26 cellular contexts compared by ENCODE assay signal in genomic region chr9:28662675-28663074, GRCh38.
"Had no signal": no experiment of that assay in that cellular context is flagged by ENCODE, and none has a peak within 500 bp of the region (broad histone marks: within the 10 kb centered on the region; RNA-seq: fewer than 3 reads in every experiment).

No MANE protein-coding gene starts in this region.

- H3K4me3 ChIP-seq: stomach, suprapubic skin, testis, thoracic aorta, thyroid gland, tibial artery, tibial nerve, transverse colon, upper lobe of left lung, upper lobe of right lung, uterus, vagina had no signal

- DNase-seq: stimulated activated CD4-positive, alpha-beta T cell treated with anti-CD3 and anti-CD28 coated beads, Interleukin-2, amount 100 ng/mL, for 48 hours; stimulated activated CD4-positive, alpha-beta T cell treated with anti-CD3 and anti-CD28 coated beads, Interleukin-4, amount 100 ng/mL, for 1 hour; stimulated activated CD4-positive, alpha-beta T cell treated with anti-CD3 and anti-CD28 coated beads, Interleukin-4, amount 100 ng/mL, for 24 hours; stimulated activated CD4-positive, alpha-beta T cell treated with anti-CD3 and anti-CD28 coated beads, Interleukin-4, amount 100 ng/mL, for 4 hours; stimulated activated CD8-positive, alpha-beta memory T cell treated with anti-CD3 and anti-CD28 coated beads, Interleukin-4, amount 100 ng/mL, for 48 hours; stimulated activated naive B cell treated with anti-CD40 and anti-IgM and Interleukin-4, amounts not matched to agents 10 μg/mL and 1 μg/mL and 100 μg/mL, for 72 hours; stimulated activated naive CD4-positive, alpha-beta T cell; stimulated activated naive CD4-positive, alpha-beta T cell treated with Interleukin-2 at 50 U/mL for 16 hours; stimulated activated naive CD8-positive, alpha-beta T cell treated with anti-CD3 and anti-CD28 coated beads, Interleukin-15, amount 100 ng/mL, for 72 hours; stimulated activated naive CD8-positive, alpha-beta T cell treated with anti-CD3 and anti-CD28 coated beads, Interleukin-15, Interleukin-2, amounts not matched to agents 100 U/mL and 50 U/mL, for 24 hours; stomach; substantia nigra; testis; thyroid gland; tibial artery; transverse colon; trophoblast cell; upper lobe of left lung; upper lobe of right lung; uterus had no signal

- ATAC-seq: stimulated activated effector memory CD8-positive, alpha-beta T cell treated with anti-CD3 and anti-CD28 coated beads, Interleukin-12 subunit alpha, Interleukin-12 subunit beta, amount 100 ng/mL, for 72 hours; stimulated activated memory B cell treated with anti-CD40 and anti-IgM and Interleukin-4, amounts not matched to agents 10 μg/mL and 1 μg/mL and 100 μg/mL, for 72 hours; stimulated activated naive B cell treated with anti-CD40 and anti-IgM and Interleukin-4, amounts not matched to agents 10 μg/mL and 1 μg/mL and 100 μg/mL, for 72 hours; stimulated activated naive CD8-positive, alpha-beta T cell treated with anti-CD3 and anti-CD28 coated beads, Interleukin-15, amount 100 ng/mL, for 72 hours; stimulated activated naive CD8-positive, alpha-beta T cell treated with anti-CD3 and anti-CD28 coated beads, Interleukin-15, Interleukin-2, amounts not matched to agents 100 U/mL and 50 U/mL, for 24 hours; upper lobe of right lung had no signal

- H3K9me3 ChIP-seq: stomach, suprapubic skin, testis, thoracic aorta, thyroid gland, tibial artery, tibial nerve, transverse colon, upper lobe of left lung, upper lobe of right lung, uterus, vagina had no signal

- H3K36me3 ChIP-seq: stomach, suprapubic skin, thoracic aorta, thyroid gland, tibial artery, tibial nerve, transverse colon, upper lobe of left lung, upper lobe of right lung, uterus, vagina had no signal

- H3K27ac ChIP-seq: stomach, suprapubic skin, testis, thoracic aorta, thyroid gland, tibial artery, tibial nerve, transverse colon, upper lobe of left lung, upper lobe of right lung, uterus, vagina had no signal

- H3K27me3 ChIP-seq: stomach, suprapubic skin, testis, thyroid gland, tibial artery, tibial nerve, transverse colon, upper lobe of left lung, upper lobe of right lung, uterus, vagina had no signal

- H3K4me1 ChIP-seq: stomach, suprapubic skin, testis, thyroid gland, tibial artery, tibial nerve, transverse colon, upper lobe of left lung, upper lobe of right lung, uterus, vagina had no signal
